18 cellular contexts compared by ENCODE assay signal in genomic region chr7:42233166-42233565, GRCh38. TPM values are rescaled to one million over a fixed set of nuclear protein-coding genes. Genes with fewer than 3 reads are reported as not detected.
A peak's percentile ranks its signal among the peaks of the same experiment; 100 is the strongest.
DNase-seq lines count a peak whose midpoint lies in the region; ATAC-seq and TF ChIP-seq lines count a peak whose summit lies in the region.
"Had no signal": no experiment of that assay in that cellular context is flagged by ENCODE, and none has a peak within 500 bp of the region (broad histone marks: within the 10 kb centered on the region; RNA-seq: fewer than 3 reads in every experiment).

No MANE protein-coding gene starts in this region.

- H3K27ac ChIP-seq in osteoblast (ENCODE audit: low read depth, low read length) (peak overlapping the region; percentile 20), stomach (no peak overlapping the region)
- H3K27ac ChIP-seq: colonic mucosa had no signal

- TF ChIP-seq EP300 in stomach (IDR thresholded peaks at IDR 0.05) = no peak

- H2AFZ ChIP-seq in osteoblast (ENCODE audit: low read length) = no peak overlapping the region

- DNase-seq in ELF-1 (ENCODE audit: low read depth, low spot score) = peak; percentile 63
- DNase-seq in SK-N-DZ (ENCODE audit: low spot score) = peak; percentile 57
- peak; percentile 42 for DNase-seq in fibroblast of pulmonary artery (ENCODE audit: low read depth)
- peak; percentile 45 for DNase-seq in osteoblast (ENCODE audit: insufficient read length, low spot score, missing footprints)
- no peak for DNase-seq in NCI-H1930 (lab: John Stamatoyannopoulos, UW)
- no peak for DNase-seq in stomach
- DNase-seq in LoVo (ENCODE audit: low spot score) = no peak
- no peak for DNase-seq in left lobe of liver (ENCODE audit: low spot score)
- DNase-seq: activated CD4-positive, alpha-beta T cell treated with anti-CD3 and anti-CD28 coated beads, Interleukin-2, amount 50 U/mL, for 1 hour; activated T-cell treated with anti-CD3 and anti-CD28 coated beads, Interleukin-2, amount 50 U/mL, for 24 hours; AML-193; colonic mucosa; DMS79; NCI-H82; occipital lobe had no signal

- TF ChIP-seq POLR2A in stomach (IDR thresholded peaks at IDR 0.05) = no peak

- 34 to 60% (median 49%) methylated on average over 2 of the region's 2 CpGs for WGBS in stomach, 5 donors

- peaks cover 11% of the 10 kb centered on the region for H4K20me1 ChIP-seq in osteoblast (ENCODE audit: insufficient read depth, low read length)

- intact Hi-C loops in stomach (cut with DNase I; ENCODE audit: low total_unique reads) = no loop called here

- H3K79me2 ChIP-seq in osteoblast (ENCODE audit: insufficient read depth, low read length) = peaks cover 61% of the 10 kb centered on the region

- ATAC-seq in left lobe of liver = no peak
- ATAC-seq: Right ventricle myocardium inferior had no signal

- H3K27me3 ChIP-seq in osteoblast (ENCODE audit: insufficient read depth, low read length) (no peaks in the 10 kb centered on the region), stomach (peaks cover 0 to 32% (median 25%) of the 10 kb centered on the region in 3 donors)

- H3K4me3 ChIP-seq in fibroblast of pulmonary artery (replicated peaks; ENCODE audit: low read depth, low read length) = no peak overlapping the region
- no peak overlapping the region for H3K4me3 ChIP-seq in osteoblast (ENCODE audit: insufficient read depth, low read length)
- no peak overlapping the region for H3K4me3 ChIP-seq in stomach
- H3K4me3 ChIP-seq: colonic mucosa, lung had no signal

- TF ChIP-seq CTCF in fibroblast of pulmonary artery (IDR thresholded peaks at IDR 0.05; ENCODE audit: low read length, missing control alignments) (no peak), osteoblast (IDR thresholded peaks at IDR 0.05; ENCODE audit: extremely low read depth, low read depth, low read length) (no peak), stomach (IDR thresholded peaks at IDR 0.05) (no peak)

- H3K4me2 ChIP-seq in osteoblast (ENCODE audit: insufficient read depth, low read length) = peak overlapping the region; percentile 90

- no peaks in the 10 kb centered on the region for H3K36me3 ChIP-seq in osteoblast (ENCODE audit: insufficient read depth, low read length)
- no peaks in the 10 kb centered on the region for H3K36me3 ChIP-seq in stomach
- H3K36me3 ChIP-seq: colonic mucosa had no signal

- H3K4me1 ChIP-seq in osteoblast (ENCODE audit: insufficient read depth, low read length) (peaks cover 41% of the 10 kb centered on the region), stomach (peaks cover 0 to 57% (median 36%) of the 10 kb centered on the region in 4 donors)
- H3K4me1 ChIP-seq: colonic mucosa had no signal

- H3K9me3 ChIP-seq in osteoblast (ENCODE audit: low read depth, low read length) (no peaks in the 10 kb centered on the region), stomach (no peaks in the 10 kb centered on the region)
- H3K9me3 ChIP-seq: colonic mucosa had no signal

RNA-seq across cellular contexts. Expression of gene GLI3, which starts 3.8 kb away (rescaled TPM):
- polyA plus RNA-seq in SK-N-DZ (2014; cell fraction: cytosol; rRNA removed) = 2.4 and 2.6 TPM in 2 replicates
- polyA plus RNA-seq in SK-N-DZ (2014; cell fraction: nucleus; rRNA removed) = 1.5 and 3.5 TPM in 2 replicates
- total RNA-seq in osteoblast (10.9 and 11.9 TPM in 2 replicates), stomach (1 to 10 TPM in 4 of 5 donors, under 1 TPM in 1; 0.29 to 7.0 (median 5.4) TPM), left lobe of liver (0.88 TPM)
- 1 to 10 TPM; 1.4 to 2.8 (median 1.5) TPM for polyA plus RNA-seq in stomach
- total RNA-seq: HT-29 had no signal

Comparison
In these comparisons a context has a peak if more than half of its experiments do, and no peak if none do; other contexts are left out.
1. DNase-seq: peak in ELF-1 (single experiment), SK-N-DZ (single experiment), fibroblast of pulmonary artery (single experiment) and osteoblast (single experiment); none in NCI-H1930 (0 of 2), stomach (single experiment), LoVo (single experiment) and left lobe of liver (single experiment).